ENCODE assay signal across 8 cellular contexts in the genomic region with DNA sequence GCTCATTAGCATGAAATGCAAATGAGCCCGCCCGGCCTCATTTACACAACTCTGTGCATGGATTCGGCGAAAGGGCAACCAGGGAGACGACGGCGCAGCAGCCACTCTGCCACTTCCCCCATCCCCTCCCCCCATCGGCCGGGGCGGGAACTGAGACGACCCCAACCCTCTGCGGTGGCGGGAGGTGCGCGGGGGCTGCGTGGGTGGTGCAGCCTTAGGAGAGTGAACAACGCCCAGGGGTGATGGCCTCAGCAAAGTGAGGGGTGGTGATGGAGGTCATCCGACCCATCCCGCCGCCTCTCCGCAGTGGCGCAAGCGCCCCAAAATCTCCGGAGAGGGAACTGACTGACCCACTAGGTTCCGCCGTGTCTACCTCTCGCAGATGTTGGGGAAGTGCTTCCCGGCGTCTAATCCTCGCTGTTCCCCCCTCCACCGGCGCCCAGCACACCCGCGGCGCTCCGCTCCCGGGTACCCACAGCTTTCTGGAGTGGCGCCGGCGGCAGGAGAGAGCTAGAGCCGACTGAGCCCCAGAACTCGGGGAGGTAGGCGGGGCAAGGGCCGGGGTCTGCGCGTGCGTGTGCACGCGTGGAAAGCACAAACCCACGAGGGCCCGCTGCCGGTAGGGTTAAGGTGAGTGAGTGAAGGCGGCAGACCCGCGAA. TPM values are rescaled to one million over a fixed set of nuclear protein-coding genes. Genes with fewer than 3 reads are reported as not detected.
DNase-seq lines count a peak whose midpoint lies in the region; ATAC-seq and TF ChIP-seq lines count a peak whose summit lies in the region.

No MANE protein-coding gene starts in this region.

- H3K27ac ChIP-seq in iPS-18a (ENCODE audit: low read length) = no peak overlapping the region

- intact Hi-C loops in activated B cell treated with CpG ODN at 0.5 μM for 24 hours (cut with micrococcal nuclease) = no loop called here

- POLR2A ChIA-PET in activated CD4-positive, alpha-beta T cell treated with anti-CD3 and anti-CD28 coated beads, Interleukin-2, amount 10 ng/mL, durations not matched to agents 7 days and 5 days (lab: Charles Lee) = no interaction called here
- POLR2A ChIA-PET in activated B cell treated with CpG ODN at 0.5 μM for 24 hours (lab: Charles Lee) = interaction anchor here (1.5 to 2.7 kb wide), 2 partner anchors 10 to 307 kb away, joined by 3 to 8 read pairs; a partner anchor contains a TSS

- no peak overlapping the region for H3K27ac Mint-ChIP-seq in activated CD4-positive, alpha-beta T cell treated with anti-CD3 and anti-CD28 coated beads, Interleukin-2, amount 10 ng/mL, durations not matched to agents 7 days and 5 days
- H3K27ac Mint-ChIP-seq in activated B cell treated with CpG ODN at 0.5 μM for 24 hours = no peak overlapping the region
- no peak overlapping the region for H3K27ac Mint-ChIP-seq in stimulated activated naive CD8-positive, alpha-beta T cell treated with anti-CD3 and anti-CD28 coated beads, Interleukin-15, Interleukin-2, amounts not matched to agents 100 ng/mL and 50 ng/mL, for 24 hours

- no peaks in the 10 kb centered on the region for H3K9me3 ChIP-seq in iPS-18a (ENCODE audit: control insufficient read depth, low read depth, low read length)

- H3K4me1 Mint-ChIP-seq in activated CD4-positive, alpha-beta T cell treated with anti-CD3 and anti-CD28 coated beads, Interleukin-2, amount 10 ng/mL, durations not matched to agents 7 days and 5 days = peaks cover 20% of the 10 kb centered on the region
- peaks cover 26% of the 10 kb centered on the region for H3K4me1 Mint-ChIP-seq in activated B cell treated with CpG ODN at 0.5 μM for 24 hours
- peaks cover 27% of the 10 kb centered on the region for H3K4me1 Mint-ChIP-seq in stimulated activated naive CD8-positive, alpha-beta T cell treated with anti-CD3 and anti-CD28 coated beads, Interleukin-15, Interleukin-2, amounts not matched to agents 100 ng/mL and 50 ng/mL, for 24 hours (ENCODE audit: low read depth)

- H3K36me3 ChIP-seq in iPS-18a (ENCODE audit: control insufficient read depth, low read depth, low read length) = no peaks in the 10 kb centered on the region

- peak overlapping the region; percentile 71 for H3K4me3 ChIP-seq in iPS-18a (ENCODE audit: low read length)

- CTCF ChIA-PET in activated CD4-positive, alpha-beta T cell treated with anti-CD3 and anti-CD28 coated beads, Interleukin-2, amount 10 ng/mL, durations not matched to agents 7 days and 5 days (lab: Charles Lee) = interaction anchor here (1.3 to 1.4 kb wide), 3 partner anchors 8 to 12 kb away, joined by 3 to 4 read pairs (median 3); no protein-coding TSS in a partner anchor
- CTCF ChIA-PET in activated B cell treated with CpG ODN at 0.5 μM for 24 hours (lab: Charles Lee) = interaction anchor here (0.6 to 1.6 kb wide), 3 partner anchors 8 to 16 kb away, joined by 3 to 6 read pairs (median 4); a partner anchor contains a TSS

- no peak overlapping the region for H3K9ac ChIP-seq in iPS-18a (ENCODE audit: low read length)

- peaks cover 57% of the 10 kb centered on the region for H3K27me3 Mint-ChIP-seq in activated CD4-positive, alpha-beta T cell treated with anti-CD3 and anti-CD28 coated beads, Interleukin-2, amount 10 ng/mL, durations not matched to agents 7 days and 5 days
- H3K27me3 Mint-ChIP-seq in activated B cell treated with CpG ODN at 0.5 μM for 24 hours = peaks cover 26% of the 10 kb centered on the region
- H3K27me3 Mint-ChIP-seq in stimulated activated naive CD8-positive, alpha-beta T cell treated with anti-CD3 and anti-CD28 coated beads, Interleukin-15, Interleukin-2, amounts not matched to agents 100 ng/mL and 50 ng/mL, for 24 hours = peaks cover 46% of the 10 kb centered on the region

- H3K36me3 Mint-ChIP-seq in activated CD4-positive, alpha-beta T cell treated with anti-CD3 and anti-CD28 coated beads, Interleukin-2, amount 10 ng/mL, durations not matched to agents 7 days and 5 days (ENCODE audit: low read depth) = no peaks in the 10 kb centered on the region
- H3K36me3 Mint-ChIP-seq in activated B cell treated with CpG ODN at 0.5 μM for 24 hours (ENCODE audit: low read depth) = peaks cover 12% of the 10 kb centered on the region
- H3K36me3 Mint-ChIP-seq in stimulated activated naive CD8-positive, alpha-beta T cell treated with anti-CD3 and anti-CD28 coated beads, Interleukin-15, Interleukin-2, amounts not matched to agents 100 ng/mL and 50 ng/mL, for 24 hours (ENCODE audit: low read depth) = no peaks in the 10 kb centered on the region

- peaks cover 62% of the 10 kb centered on the region for H3K27me3 ChIP-seq in iPS-18a (ENCODE audit: control insufficient read depth, insufficient read depth, low read length)

- no peak for ATAC-seq in activated B cell treated with CpG ODN at 0.5 μM for 24 hours (ENCODE audit: low read depth)
- no peak for ATAC-seq in GM21367 (IDR thresholded peaks at IDR 0.05; ENCODE audit: unreplicated experiment)

- H3K4me3 Mint-ChIP-seq in activated CD4-positive, alpha-beta T cell treated with anti-CD3 and anti-CD28 coated beads, Interleukin-2, amount 10 ng/mL, durations not matched to agents 7 days and 5 days = no peak overlapping the region
- H3K4me3 Mint-ChIP-seq in activated B cell treated with CpG ODN at 0.5 μM for 24 hours = peak overlapping the region; percentile 84
- H3K4me3 Mint-ChIP-seq in stimulated activated naive CD8-positive, alpha-beta T cell treated with anti-CD3 and anti-CD28 coated beads, Interleukin-15, Interleukin-2, amounts not matched to agents 100 ng/mL and 50 ng/mL, for 24 hours = peak overlapping the region; percentile 17

- peak; percentile 16 for DNase-seq in activated CD4-positive, alpha-beta T cell treated with anti-CD3 and anti-CD28 coated beads, Interleukin-2, amount 10 ng/mL, durations not matched to agents 7 days and 5 days
- no peak for DNase-seq in activated CD4-positive, alpha-beta T cell treated with anti-CD3 and anti-CD28 coated beads for 4 hours
- DNase-seq in activated B cell treated with CpG ODN at 0.5 μM for 24 hours (no peak), cerebellar cortex (ENCODE audit: low spot score) (no peak), superior temporal gyrus (ENCODE audit: extremely low spot score) (no peak)

- no peaks in the 10 kb centered on the region for H3K9me3 Mint-ChIP-seq in activated CD4-positive, alpha-beta T cell treated with anti-CD3 and anti-CD28 coated beads, Interleukin-2, amount 10 ng/mL, durations not matched to agents 7 days and 5 days
- no peaks in the 10 kb centered on the region for H3K9me3 Mint-ChIP-seq in activated B cell treated with CpG ODN at 0.5 μM for 24 hours
- H3K9me3 Mint-ChIP-seq in stimulated activated naive CD8-positive, alpha-beta T cell treated with anti-CD3 and anti-CD28 coated beads, Interleukin-15, Interleukin-2, amounts not matched to agents 100 ng/mL and 50 ng/mL, for 24 hours = no peaks in the 10 kb centered on the region

- no peak for TF ChIP-seq CTCF in activated B cell treated with CpG ODN at 0.5 μM for 24 hours (IDR thresholded peaks at IDR 0.05)

- peaks cover 17% of the 10 kb centered on the region for H3K4me1 ChIP-seq in iPS-18a (ENCODE audit: control insufficient read depth, low read depth, low read length)

RNA-seq across cellular contexts. Expression of a gene that starts 1.4 kb away (rescaled TPM):
- total RNA-seq in activated CD4-positive, alpha-beta T cell treated with anti-CD3 and anti-CD28 coated beads, Interleukin-2, amount 10 ng/mL, durations not matched to agents 7 days and 5 days = not detected
- 0.07 TPM in 1 of 2 replicates, not detected in the other for total RNA-seq in activated B cell treated with CpG ODN at 0.5 μM for 24 hours

RNA-seq across cellular contexts. Expression of a gene that starts 12.1 kb away (rescaled TPM):
- 1 to 10 TPM; 3.9 to 6.2 TPM for total RNA-seq in activated CD4-positive, alpha-beta T cell treated with anti-CD3 and anti-CD28 coated beads, Interleukin-2, amount 10 ng/mL, durations not matched to agents 7 days and 5 days
- total RNA-seq in activated B cell treated with CpG ODN at 0.5 μM for 24 hours = 45.6 and 52.3 TPM in 2 replicates

RNA-seq across cellular contexts. Expression of a gene that starts 26.6 kb away (rescaled TPM):
- total RNA-seq in activated CD4-positive, alpha-beta T cell treated with anti-CD3 and anti-CD28 coated beads, Interleukin-2, amount 10 ng/mL, durations not matched to agents 7 days and 5 days = not detected
- total RNA-seq in activated B cell treated with CpG ODN at 0.5 μM for 24 hours = not detected in 2 replicates

RNA-seq across cellular contexts. Expression of a gene that starts 50.8 kb away (rescaled TPM):
- 1 to 10 TPM; 3.0 to 4.8 TPM for total RNA-seq in activated CD4-positive, alpha-beta T cell treated with anti-CD3 and anti-CD28 coated beads, Interleukin-2, amount 10 ng/mL, durations not matched to agents 7 days and 5 days
- 2.1 and 2.3 TPM in 2 replicates for total RNA-seq in activated B cell treated with CpG ODN at 0.5 μM for 24 hours
